20 cellular contexts compared by ENCODE assay signal in genomic region chr6:149467265-149467664, GRCh38.
"Had no signal": no experiment of that assay in that cellular context is flagged by ENCODE, and none has a peak within 500 bp of the region (broad histone marks: within the 10 kb centered on the region; RNA-seq: fewer than 3 reads in every experiment).

No MANE protein-coding gene starts in this region.

- H3K4me3 ChIP-seq: body of pancreas, colonic mucosa, esophagus squamous epithelium, left ventricle myocardium inferior, right atrium auricular region, skin epidermis had no signal

- H3K4me3 Mint-ChIP-seq: activated CD4-positive, alpha-beta T cell treated with anti-CD3 and anti-CD28 coated beads, Interleukin-2, amount 10 ng/mL, durations not matched to agents 7 days and 5 days; activated naive CD4-positive, alpha-beta T cell treated with anti-CD3 and anti-CD28 coated beads, Interleukin-2, amount 50 U/mL, for 24 hours; nephron; type B pancreatic cell had no signal

- H3K4me1 Mint-ChIP-seq: nephron had no signal

- H3K27me3 Mint-ChIP-seq: activated CD4-positive, alpha-beta T cell treated with anti-CD3 and anti-CD28 coated beads, Interleukin-2, amount 10 ng/mL, durations not matched to agents 7 days and 5 days; activated naive CD4-positive, alpha-beta T cell treated with anti-CD3 and anti-CD28 coated beads, Interleukin-2, amount 50 U/mL, for 24 hours had no signal

- ATAC-seq: body of pancreas; stimulated activated naive CD8-positive, alpha-beta T cell treated with anti-CD3 and anti-CD28 coated beads, Interleukin-15, Interleukin-2, amounts not matched to agents 100 U/mL and 50 U/mL, for 24 hours had no signal

- DNase-seq: activated CD4-positive, alpha-beta T cell treated with anti-CD3 and anti-CD28 coated beads, Interleukin-2, amount 10 ng/mL, durations not matched to agents 7 days and 5 days; activated effector memory CD4-positive, alpha-beta T cell treated with anti-CD3 and anti-CD28 coated beads, Interleukin-2, amount 50 U/mL, for 16 hours; amniotic stem cell; body of pancreas; caudate nucleus; colonic mucosa; effector CD4-positive, alpha-beta T cell; esophagus squamous epithelium; hippocampal formation; kidney; left ventricle myocardium inferior; mesenchymal stem cell; nucleus accumbens; stimulated activated CD4-positive, alpha-beta T cell treated with anti-CD3 and anti-CD28 coated beads, Interleukin-4, amount 100 ng/mL, for 24 hours; stimulated activated naive CD8-positive, alpha-beta T cell treated with anti-CD3 and anti-CD28 coated beads, Interleukin-15, Interleukin-2, amounts not matched to agents 100 U/mL and 50 U/mL, for 24 hours had no signal

- H3K4me1 ChIP-seq: colonic mucosa, left ventricle myocardium inferior, right atrium auricular region had no signal

- H3K27ac ChIP-seq: body of pancreas, colonic mucosa, left ventricle myocardium inferior, right atrium auricular region had no signal

- FAIRE-seq: kidney had no signal

- H3K27me3 ChIP-seq: body of pancreas, colonic mucosa, right atrium auricular region had no signal

- H3K27ac Mint-ChIP-seq: activated naive CD4-positive, alpha-beta T cell treated with anti-CD3 and anti-CD28 coated beads, Interleukin-2, amount 50 U/mL, for 24 hours; nephron; type B pancreatic cell had no signal

- H3K36me3 Mint-ChIP-seq: type B pancreatic cell had no signal

- H3K9me3 ChIP-seq: body of pancreas, colonic mucosa, esophagus squamous epithelium, left ventricle myocardium inferior, right atrium auricular region had no signal

- H3K36me3 ChIP-seq: colonic mucosa, esophagus squamous epithelium, left ventricle myocardium inferior, right atrium auricular region had no signal

- H3K9me3 Mint-ChIP-seq: activated CD4-positive, alpha-beta T cell treated with anti-CD3 and anti-CD28 coated beads, Interleukin-2, amount 10 ng/mL, durations not matched to agents 7 days and 5 days; activated naive CD4-positive, alpha-beta T cell treated with anti-CD3 and anti-CD28 coated beads, Interleukin-2, amount 50 U/mL, for 24 hours; nephron; type B pancreatic cell had no signal
